In genomic region chr1:208149213-208149612, GRCh38 we compare ENCODE assay signal across 1 cellular context.
TF ChIP-seq lines count a peak whose summit lies in the region.

No MANE protein-coding gene starts in this region.

TF ChIP-seq in HepG2, 621 proteins besides CTCF, POLR2A, EP300 and RAD21 (continued from another document and continues in another):
- TF ChIP-seq ZBTB40 (IDR thresholded peaks at IDR 0.05) (no peak), ZBTB40 (CRISPR knock-in tag; IDR thresholded peaks at IDR 0.05) (no peak), NAIF1 (CRISPR knock-in tag; IDR thresholded peaks at IDR 0.05; ENCODE audit: borderline replicate concordance) (no peak), ZBTB4 (CRISPR knock-in tag; IDR thresholded peaks at IDR 0.05; ENCODE audit: borderline replicate concordance) (no peak), ZNF280B (CRISPR knock-in tag; IDR thresholded peaks at IDR 0.05; ENCODE audit: borderline replicate concordance) (no peak), CHD4 (IDR thresholded peaks at IDR 0.05; ENCODE audit: borderline replicate concordance, low read length) (no peak), MNT (IDR thresholded peaks at IDR 0.05) (peak; percentile 15; the same call in 1 of the 2 replicates), SRSF4 (IDR thresholded peaks at IDR 0.05; ENCODE audit: low read depth, low read length, poor library complexity, severe bottlenecking) (no peak), ZNF335 (CRISPR knock-in tag; IDR thresholded peaks at IDR 0.05) (no peak), FOXP1 (IDR thresholded peaks at IDR 0.05) (0 out of 2 replicates have a peak, but pooled peaks have one; percentile 27), FOXP1 (CRISPR knock-in tag; IDR thresholded peaks at IDR 0.05) (no peak), ARID5B (CRISPR knock-in tag; IDR thresholded peaks at IDR 0.05) (no peak), MTA3 (CRISPR knock-in tag; IDR thresholded peaks at IDR 0.05) (no peak), ZZZ3 (CRISPR knock-in tag; IDR thresholded peaks at IDR 0.05; ENCODE audit: borderline replicate concordance) (no peak), HNRNPK (IDR thresholded peaks at IDR 0.05; ENCODE audit: low read depth, low read length, poor library complexity, severe bottlenecking) (no peak), KDM5B (CRISPR knock-in tag; IDR thresholded peaks at IDR 0.05; ENCODE audit: borderline replicate concordance) (no peak), ZNF33B (CRISPR knock-in tag; IDR thresholded peaks at IDR 0.05) (no peak), TAF1 (CRISPR knock-in tag; IDR thresholded peaks at IDR 0.05) (no peak), ZNF496 (CRISPR knock-in tag; IDR thresholded peaks at IDR 0.05; ENCODE audit: insufficient replicate concordance) (no peak), RNF219 (CRISPR knock-in tag; IDR thresholded peaks at IDR 0.05) (no peak), ISX (CRISPR knock-in tag; conservative IDR thresholded peaks at IDR 0.05) (no peak), CREM (IDR thresholded peaks at IDR 0.05) (no peak), CREM (CRISPR knock-in tag; IDR thresholded peaks at IDR 0.05) (no peak), ZSCAN25 (CRISPR knock-in tag; IDR thresholded peaks at IDR 0.05) (no peak)
- TF ChIP-seq, protein P1, sequence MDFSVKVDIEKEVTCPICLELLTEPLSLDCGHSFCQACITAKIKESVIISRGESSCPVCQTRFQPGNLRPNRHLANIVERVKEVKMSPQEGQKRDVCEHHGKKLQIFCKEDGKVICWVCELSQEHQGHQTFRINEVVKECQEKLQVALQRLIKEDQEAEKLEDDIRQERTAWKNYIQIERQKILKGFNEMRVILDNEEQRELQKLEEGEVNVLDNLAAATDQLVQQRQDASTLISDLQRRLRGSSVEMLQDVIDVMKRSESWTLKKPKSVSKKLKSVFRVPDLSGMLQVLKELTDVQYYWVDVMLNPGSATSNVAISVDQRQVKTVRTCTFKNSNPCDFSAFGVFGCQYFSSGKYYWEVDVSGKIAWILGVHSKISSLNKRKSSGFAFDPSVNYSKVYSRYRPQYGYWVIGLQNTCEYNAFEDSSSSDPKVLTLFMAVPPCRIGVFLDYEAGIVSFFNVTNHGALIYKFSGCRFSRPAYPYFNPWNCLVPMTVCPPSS (IDR thresholded peaks at IDR 0.05) = no peak
- TF ChIP-seq, protein P2, sequence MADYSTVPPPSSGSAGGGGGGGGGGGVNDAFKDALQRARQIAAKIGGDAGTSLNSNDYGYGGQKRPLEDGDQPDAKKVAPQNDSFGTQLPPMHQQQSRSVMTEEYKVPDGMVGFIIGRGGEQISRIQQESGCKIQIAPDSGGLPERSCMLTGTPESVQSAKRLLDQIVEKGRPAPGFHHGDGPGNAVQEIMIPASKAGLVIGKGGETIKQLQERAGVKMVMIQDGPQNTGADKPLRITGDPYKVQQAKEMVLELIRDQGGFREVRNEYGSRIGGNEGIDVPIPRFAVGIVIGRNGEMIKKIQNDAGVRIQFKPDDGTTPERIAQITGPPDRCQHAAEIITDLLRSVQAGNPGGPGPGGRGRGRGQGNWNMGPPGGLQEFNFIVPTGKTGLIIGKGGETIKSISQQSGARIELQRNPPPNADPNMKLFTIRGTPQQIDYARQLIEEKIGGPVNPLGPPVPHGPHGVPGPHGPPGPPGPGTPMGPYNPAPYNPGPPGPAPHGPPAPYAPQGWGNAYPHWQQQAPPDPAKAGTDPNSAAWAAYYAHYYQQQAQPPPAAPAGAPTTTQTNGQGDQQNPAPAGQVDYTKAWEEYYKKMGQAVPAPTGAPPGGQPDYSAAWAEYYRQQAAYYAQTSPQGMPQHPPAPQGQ (CRISPR knock-in tag; IDR thresholded peaks at IDR 0.05; ENCODE audit: borderline replicate concordance) = no peak
